ENCODE assay signal across 1 cellular context in genomic region chr4:184506527-184507121, GRCh38.
TF ChIP-seq lines count a peak whose summit lies in the region.

No MANE protein-coding gene starts in this region.

TF ChIP-seq in H1, 55 proteins besides CTCF, POLR2A, EP300 and RAD21 (continued from another document):
- TF ChIP-seq CHD7 (IDR thresholded peaks at IDR 0.05; ENCODE audit: insufficient replicate concordance, low read length) (no peak), JUN (IDR thresholded peaks at IDR 0.05; ENCODE audit: low read depth, low read length) (no peak), TBP (IDR thresholded peaks at IDR 0.05; ENCODE audit: low read depth, low read length) (no peak), EGR1 (IDR thresholded peaks at IDR 0.05; ENCODE audit: borderline replicate concordance, low read depth, low read length) (no peak), GTF2F1 (IDR thresholded peaks at IDR 0.05; ENCODE audit: borderline replicate concordance, low read depth, low read length) (no peak), BCL11A (IDR thresholded peaks at IDR 0.05; ENCODE audit: low read depth in 2 of 2, low read length in 2 of 2) (no peak), SP2 (IDR thresholded peaks at IDR 0.05; ENCODE audit: low read length) (no peak), FOSL1 (IDR thresholded peaks at IDR 0.05; ENCODE audit: insufficient read depth, low read depth, low read length) (no peak)
